Comparison of ENCODE assay signal across 9 cellular contexts in genomic region chr7:30226593-30227268, GRCh38. TPM values are rescaled to one million over a fixed set of nuclear protein-coding genes. Genes with fewer than 3 reads are reported as not detected.
A peak's percentile ranks its signal among the peaks of the same experiment; 100 is the strongest.
DNase-seq lines count a peak whose midpoint lies in the region; ATAC-seq, FAIRE-seq and TF ChIP-seq lines count a peak whose summit lies in the region.
"Had no signal": no experiment of that assay in that cellular context is flagged by ENCODE, and none has a peak within 500 bp of the region (broad histone marks: within the 10 kb centered on the region; RNA-seq: fewer than 3 reads in every experiment).

No MANE protein-coding gene starts in this region.

- no peak for ATAC-seq in DND-41 (ENCODE audit: insufficient read depth, low read depth)
- no peak for ATAC-seq in GM21737 (IDR thresholded peaks at IDR 0.05; ENCODE audit: unreplicated experiment)
- no peak for ATAC-seq in HG03439 (IDR thresholded peaks at IDR 0.05; ENCODE audit: unreplicated experiment)
- ATAC-seq in GM18873 (IDR thresholded peaks at IDR 0.05; ENCODE audit: low FRiP score, unreplicated experiment): no peak

- no peak overlapping the region for H3K9ac ChIP-seq in DND-41 (ENCODE audit: low read depth, low read length)

- no peak overlapping the region for H3K27ac Mint-ChIP-seq in osteocyte (ENCODE audit: unreplicated experiment)

- peaks cover 2% of the 10 kb centered on the region for H3K36me3 Mint-ChIP-seq in osteocyte (ENCODE audit: unreplicated experiment)

- peaks cover 7% of the 10 kb centered on the region for H3K27me3 ChIP-seq in DND-41 (ENCODE audit: insufficient read depth, low read length, poor library complexity)

- DNase-seq in DND-41 (no peak), NCI-H2107 treated with DMSO at 0.1 percent for 48 hours (lab: John Stamatoyannopoulos, UW; ENCODE audit: unreplicated experiment) (peak; percentile 74), cardiac fibroblast (ENCODE audit: low read depth in 2 of 2) (no peak), osteocyte (ENCODE audit: extremely low spot score, unreplicated experiment) (no peak), HTR-8/SVneo (ENCODE audit: insufficient read length, low spot score) (no peak)

- no peak for FAIRE-seq in HTR-8/SVneo (lab: Jason Lieb, UNC)
- FAIRE-seq: colon had no signal

- TF ChIP-seq CTCF in DND-41 (IDR thresholded peaks at IDR 0.05; ENCODE audit: borderline replicate concordance, extremely low read depth, low read length, poor library complexity, severe bottlenecking) (peak; percentile 30), cardiac fibroblast (IDR thresholded peaks at IDR 0.05; ENCODE audit: low read depth, low read length) (peak; percentile 16), osteocyte (IDR thresholded peaks at IDR 0.05) (peak; percentile 38)

- no peaks in the 10 kb centered on the region for H4K20me1 ChIP-seq in DND-41 (ENCODE audit: insufficient read depth, low read length)

- no peaks in the 10 kb centered on the region for H3K36me3 ChIP-seq in DND-41 (ENCODE audit: insufficient read depth, low read length)

- H3K79me2 ChIP-seq in DND-41 (ENCODE audit: insufficient read depth, low read length): no peaks in the 10 kb centered on the region

- H3K9me3 ChIP-seq in DND-41 (ENCODE audit: insufficient read depth, low read length, severe bottlenecking): no peaks in the 10 kb centered on the region

- no peak overlapping the region for H3K4me3 Mint-ChIP-seq in osteocyte (ENCODE audit: unreplicated experiment)

- no peak overlapping the region for H2AFZ ChIP-seq in DND-41 (ENCODE audit: low read depth, low read length)

- H3K4me3 ChIP-seq in DND-41 (ENCODE audit: low read depth in 1 of 2, low read length in 2 of 2): no peak overlapping the region
- H3K4me3 ChIP-seq in cardiac fibroblast (replicated peaks in 1 of 2; ENCODE audit: low read depth in 2 of 2, low read length in 2 of 2): no peak overlapping the region

- H3K9me3 Mint-ChIP-seq in osteocyte (ENCODE audit: unreplicated experiment): peaks cover 7% of the 10 kb centered on the region

- H3K4me2 ChIP-seq in DND-41 (ENCODE audit: insufficient read depth, low read length): no peak overlapping the region

- peaks cover 12% of the 10 kb centered on the region for H3K4me1 Mint-ChIP-seq in osteocyte (ENCODE audit: unreplicated experiment)

- peaks cover 26% of the 10 kb centered on the region for H3K27me3 Mint-ChIP-seq in osteocyte (ENCODE audit: unreplicated experiment)

- no peak overlapping the region for H3K27ac ChIP-seq in DND-41 (ENCODE audit: low read length)

- H3K4me1 ChIP-seq in DND-41 (ENCODE audit: insufficient read depth, low read length): no peaks in the 10 kb centered on the region

RNA-seq across cellular contexts. Expression of gene ZNRF2, which starts 57.7 kb away (rescaled TPM):
- total RNA-seq in osteocyte: 6.8 TPM in 2 replicates
